17 cellular contexts compared by ENCODE assay signal in the genomic region with DNA sequence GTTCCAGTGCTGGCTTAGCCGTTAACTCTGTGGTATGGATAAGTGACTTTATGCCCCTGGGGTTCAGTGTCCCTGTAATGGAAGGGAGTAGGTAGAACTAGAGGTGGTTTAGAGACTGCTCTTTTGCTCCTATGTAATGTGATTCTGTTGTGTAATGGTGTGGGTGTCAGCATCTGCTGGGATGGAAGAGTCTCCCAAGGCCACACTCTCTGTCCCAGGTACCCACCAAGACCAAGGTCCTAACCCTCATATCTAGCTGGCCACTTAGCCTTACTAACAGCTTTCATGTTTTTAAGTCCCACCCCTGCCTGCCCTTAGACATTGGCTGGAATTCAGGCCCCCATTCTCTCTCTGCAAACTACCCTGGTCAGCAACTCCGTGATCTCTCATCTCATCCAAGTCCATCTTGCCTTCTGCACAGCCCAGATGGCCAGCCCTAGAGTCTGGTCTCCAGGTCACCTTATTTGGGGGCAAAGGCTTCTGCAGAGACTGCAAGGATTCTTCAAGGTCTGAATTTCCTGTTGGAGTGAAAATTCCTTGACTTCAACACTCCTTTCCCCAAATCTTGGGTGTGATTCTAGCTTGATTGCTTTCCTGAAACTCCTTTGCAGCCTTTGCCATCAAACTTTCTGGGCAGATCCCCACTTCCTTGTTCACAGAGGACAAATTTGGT. TPM values are rescaled to one million over a fixed set of nuclear protein-coding genes. Genes with fewer than 3 reads are reported as not detected.
"Had no signal": no experiment of that assay in that cellular context is flagged by ENCODE, and none has a peak within 500 bp of the region (broad histone marks: within the 10 kb centered on the region; RNA-seq: fewer than 3 reads in every experiment).

No MANE protein-coding gene starts in this region.

- H2AFZ ChIP-seq: hepatocyte had no signal

- H3K27me3 ChIP-seq: hepatocyte, right lobe of liver, testis, tibial nerve, upper lobe of right lung had no signal

- H3K4me3 Mint-ChIP-seq: naive thymus-derived CD4-positive, alpha-beta T cell; stimulated activated naive B cell treated with anti-CD40 and anti-IgM and Interleukin-4, amounts not matched to agents 10 μg/mL and 1 μg/mL and 100 μg/mL, for 72 hours; stimulated activated naive CD8-positive, alpha-beta T cell treated with anti-CD3 and anti-CD28 coated beads, Interleukin-15, amount 100 ng/mL, for 72 hours had no signal

- H3K27ac Mint-ChIP-seq: naive thymus-derived CD4-positive, alpha-beta T cell; stimulated activated naive B cell treated with anti-CD40 and anti-IgM and Interleukin-4, amounts not matched to agents 10 μg/mL and 1 μg/mL and 100 μg/mL, for 72 hours; stimulated activated naive CD8-positive, alpha-beta T cell treated with anti-CD3 and anti-CD28 coated beads, Interleukin-15, amount 100 ng/mL, for 72 hours had no signal

- ATAC-seq: left colon; naive thymus-derived CD4-positive, alpha-beta T cell; right lobe of liver; stimulated activated naive B cell treated with anti-CD40 and anti-IgM and Interleukin-4, amounts not matched to agents 10 μg/mL and 1 μg/mL and 100 μg/mL, for 72 hours; upper lobe of right lung had no signal

- H3K4me1 ChIP-seq: psoas muscle, right lobe of liver, testis, tibial nerve, upper lobe of right lung had no signal

- H3K27ac ChIP-seq: hepatocyte, psoas muscle, right lobe of liver, testis, tibial nerve, upper lobe of right lung had no signal

- H3K9me3 ChIP-seq: psoas muscle, right lobe of liver, testis, tibial nerve, upper lobe of right lung had no signal

- FAIRE-seq: endothelial cell of umbilical vein had no signal

- H3K79me2 ChIP-seq: hepatocyte had no signal

- H3K4me2 ChIP-seq: hepatocyte had no signal

- DNase-seq: erythroblast; foreskin melanocyte; left colon; mammary epithelial cell; naive thymus-derived CD4-positive, alpha-beta T cell; retina; stimulated activated CD4-positive, alpha-beta T cell treated with anti-CD3 and anti-CD28 coated beads, Interleukin-2, amount 100 ng/mL, for 24 hours; stimulated activated CD4-positive, alpha-beta T cell treated with anti-CD3 and anti-CD28 coated beads, Interleukin-4, amount 100 ng/mL, for 4 hours; stimulated activated naive B cell treated with anti-CD40 and anti-IgM and Interleukin-4, amounts not matched to agents 10 μg/mL and 1 μg/mL and 100 μg/mL, for 72 hours; stimulated activated naive CD8-positive, alpha-beta T cell treated with anti-CD3 and anti-CD28 coated beads, Interleukin-15, amount 100 ng/mL, for 72 hours; testis; upper lobe of right lung had no signal

- H3K9me3 Mint-ChIP-seq: naive thymus-derived CD4-positive, alpha-beta T cell; stimulated activated naive B cell treated with anti-CD40 and anti-IgM and Interleukin-4, amounts not matched to agents 10 μg/mL and 1 μg/mL and 100 μg/mL, for 72 hours; stimulated activated naive CD8-positive, alpha-beta T cell treated with anti-CD3 and anti-CD28 coated beads, Interleukin-15, amount 100 ng/mL, for 72 hours had no signal

- H3K36me3 Mint-ChIP-seq: naive thymus-derived CD4-positive, alpha-beta T cell; stimulated activated naive B cell treated with anti-CD40 and anti-IgM and Interleukin-4, amounts not matched to agents 10 μg/mL and 1 μg/mL and 100 μg/mL, for 72 hours had no signal

- H3K36me3 ChIP-seq: right lobe of liver, tibial nerve, upper lobe of right lung had no signal

- H3K4me3 ChIP-seq: hepatocyte, psoas muscle, right lobe of liver, testis, tibial nerve, upper lobe of right lung had no signal

RNA-seq across cellular contexts. Expression of gene SERP2, which starts 48.4 kb away (rescaled TPM):
- total RNA-seq: endothelial cell of umbilical vein had no signal
